14 cellular contexts compared by ENCODE assay signal in genomic region chr16:12207939-12208338, GRCh38.
DNase-seq lines count a peak whose midpoint lies in the region; ATAC-seq, FAIRE-seq and TF ChIP-seq lines count a peak whose summit lies in the region.
"Had no signal": no experiment of that assay in that cellular context is flagged by ENCODE, and none has a peak within 500 bp of the region (broad histone marks: within the 10 kb centered on the region; RNA-seq: fewer than 3 reads in every experiment).

No MANE protein-coding gene starts in this region.

- no peak overlapping the region for H3K18ac ChIP-seq in trophoblast cell (ENCODE audit: low read length)

- H4K91ac ChIP-seq in trophoblast cell (ENCODE audit: low read depth, low read length), result no peak overlapping the region

- TF ChIP-seq CTCF in HepG2 (CRISPR knock-in tag; IDR thresholded peaks at IDR 0.05) (no peak), right lobe of liver (IDR thresholded peaks at IDR 0.05) (no peak), colonic mucosa (IDR thresholded peaks at IDR 0.05) (no peak)

- H2AFZ ChIP-seq in HepG2 (ENCODE audit: low read length) (no peak overlapping the region), trophoblast cell (ENCODE audit: insufficient read depth, low read length, poor library complexity) (no peak overlapping the region)

- POLR2A ChIA-PET in HepG2 (lab: Yijun Ruan, JAX), result no interaction called here

- H3K4me1 ChIP-seq in HepG2 (ENCODE audit: insufficient read depth, low read length), result peaks cover 78% of the 10 kb centered on the region
- peaks cover 0 to 11% (median 0%) of the 10 kb centered on the region in 4 donors for H3K4me1 ChIP-seq in right lobe of liver
- H3K4me1 ChIP-seq in trophoblast cell (ENCODE audit: control insufficient read depth in 1 of 2, insufficient read depth in 2 of 2, low read length in 2 of 2), result peaks cover 11% of the 10 kb centered on the region in 2 experiments
- H3K4me1 ChIP-seq in colonic mucosa, result no peaks in the 10 kb centered on the region

- no peak overlapping the region for H4K12ac ChIP-seq in trophoblast cell (ENCODE audit: low read depth, low read length)

- H2BK12ac ChIP-seq in trophoblast cell (ENCODE audit: low read length), result no peak overlapping the region

- H3K14ac ChIP-seq in trophoblast cell (ENCODE audit: low read length), result no peak overlapping the region

- H3K4me3 ChIP-seq in HepG2 (replicated peaks in 1 of 3; ENCODE audit: insufficient read depth in 1 of 3, low read depth in 2 of 3, low read length in 3 of 3) (no peak overlapping the region), right lobe of liver (no peak overlapping the region), trophoblast cell (ENCODE audit: low read depth, low read length) (no peak overlapping the region), colonic mucosa (no peak overlapping the region)

- H3K27ac ChIP-seq in HepG2 (ENCODE audit: extremely low read length, insufficient read depth, low read length), result no peak overlapping the region
- H3K27ac ChIP-seq in right lobe of liver, result no peak overlapping the region
- H3K27ac ChIP-seq in trophoblast cell (ENCODE audit: low read depth, low read length), result peak overlapping the region; percentile 2
- no peak overlapping the region for H3K27ac ChIP-seq in colonic mucosa
- H3K27ac ChIP-seq: 22Rv1 had no signal

- H3K4me2 ChIP-seq in HepG2 (ENCODE audit: low read depth, low read length) (no peak overlapping the region), trophoblast cell (ENCODE audit: low read length) (peak overlapping the region; percentile 20)

- BruUV-seq in HepG2 (replicated peaks; lab: Mats Ljungman, UMichigan), result no TSS peak

- no peak for TF ChIP-seq RAD21 in HepG2 (CRISPR knock-in tag; IDR thresholded peaks at IDR 0.05)

- no peak for TF ChIP-seq POLR2A in HepG2 (IDR thresholded peaks at IDR 0.05; ENCODE audit: insufficient read depth in 1 of 2, low read depth in 2 of 2, low read length in 2 of 2)
- TF ChIP-seq POLR2A in right lobe of liver (IDR thresholded peaks at IDR 0.05), result no peak

- intact Hi-C loops in HepG2 (cut with micrococcal nuclease; ENCODE audit: unreplicated experiment), result no loop called here
- intact Hi-C loops in right lobe of liver (cut with DNase I), result no loop called here
- intact Hi-C loops in colonic mucosa (cut with DNase I), result no loop called here

- H3K9me3 ChIP-seq in HepG2 (ENCODE audit: low read length) (no peaks in the 10 kb centered on the region), right lobe of liver (no peaks in the 10 kb centered on the region), trophoblast cell (ENCODE audit: insufficient read depth, low read depth, low read length) (no peaks in the 10 kb centered on the region), colonic mucosa (no peaks in the 10 kb centered on the region)
- H3K9me3 ChIP-seq: Caco-2 had no signal

- no peak for TF ChIP-seq EP300 in HepG2 (IDR thresholded peaks at IDR 0.05; ENCODE audit: low read depth in 2 of 2, low read length in 2 of 2)
- TF ChIP-seq EP300 in HepG2 (CRISPR knock-in tag; IDR thresholded peaks at IDR 0.05; ENCODE audit: borderline replicate concordance), result no peak

- in situ Hi-C loops in HepG2 (cut with HindIII; ENCODE audit: extremely low pct_ligation_motif_present, low pct_unique_long_range_greater_than_20kb), result no loop called here

- no peak overlapping the region for H3K23ac ChIP-seq in trophoblast cell (ENCODE audit: low read length)

- ATAC-seq in HepG2 (no peak), right lobe of liver (no peak)

- H3K9ac ChIP-seq in HepG2 (ENCODE audit: insufficient read depth, low read depth, low read length) (no peak overlapping the region), trophoblast cell (ENCODE audit: low read length) (no peak overlapping the region), colonic mucosa (ENCODE audit: low read depth in 2 of 2, low read length in 2 of 2) (no peak overlapping the region)

- H3K36me3 ChIP-seq in HepG2 (replicated peaks in 1 of 2; ENCODE audit: control insufficient read depth in 1 of 2, insufficient read depth in 2 of 2, low read length in 2 of 2), result no peaks in the 10 kb centered on the region
- H3K36me3 ChIP-seq in right lobe of liver, result no peaks in the 10 kb centered on the region
- no peaks in the 10 kb centered on the region for H3K36me3 ChIP-seq in trophoblast cell (ENCODE audit: control insufficient read depth in 1 of 2, insufficient read depth in 2 of 2, low read length in 2 of 2)
- no peaks in the 10 kb centered on the region for H3K36me3 ChIP-seq in colonic mucosa

- H2AK5ac ChIP-seq in trophoblast cell (ENCODE audit: low read length), result no peak overlapping the region

- H3K79me1 ChIP-seq in trophoblast cell (ENCODE audit: low read length), result no peaks in the 10 kb centered on the region

- H2BK5ac ChIP-seq in trophoblast cell (ENCODE audit: low read depth, low read length, poor library complexity), result no peak overlapping the region

- no peak overlapping the region for H2BK120ac ChIP-seq in trophoblast cell (ENCODE audit: insufficient read depth, low read length, poor library complexity)

- CTCF ChIA-PET in HepG2 (lab: Yijun Ruan, JAX; ENCODE audit: low intra/inter-chr PET ratio, low total read pairs), result no interaction called here

- no peak for FAIRE-seq in HepG2 (lab: Jason Lieb, UNC)
- FAIRE-seq: HTR-8/SVneo had no signal

- no peaks in the 10 kb centered on the region; a peak in 1 of 5 replicates for H3K27me3 ChIP-seq in HepG2 (ENCODE audit: control insufficient read depth in 1 of 2, insufficient read depth in 2 of 2, low read length in 2 of 2)
- no peaks in the 10 kb centered on the region for H3K27me3 ChIP-seq in right lobe of liver
- H3K27me3 ChIP-seq in trophoblast cell (ENCODE audit: insufficient read depth, low read length), result no peaks in the 10 kb centered on the region
- H3K27me3 ChIP-seq in colonic mucosa, result no peaks in the 10 kb centered on the region

- H4K20me1 ChIP-seq in HepG2 (ENCODE audit: insufficient read depth, low read length), result no peaks in the 10 kb centered on the region

- H3K4ac ChIP-seq in trophoblast cell (ENCODE audit: low read depth, low read length), result no peak overlapping the region

- DNase-seq in HepG2 (ENCODE audit: low spot score) (no peak), right lobe of liver (no peak), islet precursor cell (peak; percentile 76), trophoblast cell (peak; percentile 32 to 64), NCI-H446 (lab: John Stamatoyannopoulos, UW) (no peak), pons (ENCODE audit: low spot score) (no peak), colonic mucosa (no peak)
- DNase-seq: Caco-2; CD8-positive, alpha-beta memory T cell; DND-41; GF-D8; H9 had no signal

- 92% methylated on average over 6 of the region's 6 CpGs for WGBS in HepG2 (ENCODE audit: low lambda C conversion rate)
- WGBS in right lobe of liver (ENCODE audit: insufficient coverage, low coverage, low lambda C conversion rate, missing lambda C conversion rate), result 80% methylated on average over 1 of the region's 6 CpGs
- no CpG with 5 or more reads among the region's 6 CpGs for WGBS in trophoblast cell (ENCODE audit: extremely low coverage, insufficient coverage, insufficient read length)

- no peaks in the 10 kb centered on the region for H3K79me2 ChIP-seq in HepG2 (ENCODE audit: insufficient read depth, low read length)
- no peaks in the 10 kb centered on the region for H3K79me2 ChIP-seq in trophoblast cell (ENCODE audit: control insufficient read depth, insufficient read depth, low read length, poor library complexity)

- no peak overlapping the region for H4K8ac ChIP-seq in trophoblast cell (ENCODE audit: low read depth, low read length)

TF ChIP-seq in HepG2, 621 proteins besides CTCF, POLR2A, EP300 and RAD21:
- TF ChIP-seq HOXA7 (CRISPR knock-in tag; IDR thresholded peaks at IDR 0.05) (0 out of 2 replicates have a peak, but pooled peaks have one; percentile 59), THYN1 (CRISPR knock-in tag; IDR thresholded peaks at IDR 0.05; ENCODE audit: borderline replicate concordance, low read depth) (no peak), BRF2 (CRISPR knock-in tag; IDR thresholded peaks at IDR 0.05) (no peak)

Comparison
In these comparisons a context has a peak if more than half of its experiments do, and no peak if none do; other contexts are left out.
1. DNase-seq: peak in islet precursor cell (single experiment) and trophoblast cell (2 of 2); none in HepG2 (single experiment), right lobe of liver (0 of 3), NCI-H446 (0 of 2), pons (single experiment) and colonic mucosa (single experiment).